24 cellular contexts compared by ENCODE assay signal in the genomic region with DNA sequence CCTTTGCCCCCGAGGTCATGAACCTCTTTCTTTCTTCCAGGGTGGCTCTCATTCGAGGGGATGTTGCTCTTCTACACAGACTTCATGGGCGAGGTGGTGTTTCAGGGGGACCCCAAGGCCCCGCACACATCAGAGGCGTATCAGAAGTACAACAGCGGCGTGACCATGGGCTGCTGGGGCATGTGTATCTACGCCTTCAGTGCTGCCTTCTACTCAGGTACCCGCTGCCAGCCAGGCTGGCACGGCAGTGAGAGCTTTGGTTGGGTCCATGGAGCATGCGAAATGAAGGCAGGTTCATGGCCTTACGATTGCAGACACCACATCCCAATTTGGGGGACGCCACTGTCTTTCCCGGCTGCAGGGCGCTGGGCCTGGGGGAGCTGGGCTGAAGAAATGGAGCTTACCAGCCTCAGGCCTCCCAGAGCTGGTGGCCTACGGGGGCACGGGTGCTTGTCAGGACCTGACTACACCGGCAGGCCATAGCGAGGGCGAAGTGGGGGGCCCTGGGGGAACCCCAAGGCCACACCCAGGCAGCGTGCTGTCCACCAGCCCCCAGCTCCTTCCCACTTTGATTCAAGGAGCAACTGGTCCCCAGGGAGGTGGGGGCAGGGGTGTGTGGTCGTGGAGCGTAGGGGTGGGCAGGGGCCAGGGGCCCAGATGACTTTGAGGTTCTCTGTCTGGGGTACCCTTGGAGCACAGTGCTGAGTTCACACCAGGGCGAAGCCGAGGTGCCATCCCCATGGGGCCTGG.
"Had no signal": no experiment of that assay in that cellular context is flagged by ENCODE, and none has a peak within 500 bp of the region (broad histone marks: within the 10 kb centered on the region; RNA-seq: fewer than 3 reads in every experiment).

No MANE protein-coding gene starts in this region.

- ATAC-seq: naive thymus-derived CD4-positive, alpha-beta T cell; pancreas; right lobe of liver; stimulated activated naive B cell treated with anti-CD40 and anti-IgM and Interleukin-4, amounts not matched to agents 10 μg/mL and 1 μg/mL and 100 μg/mL, for 72 hours; stimulated activated naive CD8-positive, alpha-beta T cell treated with anti-CD3 and anti-CD28 coated beads, Interleukin-15, Interleukin-2, amounts not matched to agents 100 U/mL and 50 U/mL, for 24 hours had no signal

- FAIRE-seq: pancreas, urothelium cell line had no signal

- H3K4me1 Mint-ChIP-seq: naive thymus-derived CD4-positive, alpha-beta T cell; stimulated activated naive B cell treated with anti-CD40 and anti-IgM and Interleukin-4, amounts not matched to agents 10 μg/mL and 1 μg/mL and 100 μg/mL, for 72 hours had no signal

- H3K27me3 ChIP-seq: neural progenitor cell, pancreas, right lobe of liver, stomach, testis, thyroid gland, transverse colon, upper lobe of left lung had no signal

- H2AFZ ChIP-seq: neural progenitor cell had no signal

- H3K4me3 ChIP-seq: left ventricle myocardium inferior, lung, mucosa of descending colon, neural progenitor cell, pancreas, prostate gland, right lobe of liver, smooth muscle cell, stomach, testis, thyroid gland, transverse colon, upper lobe of left lung had no signal

- DNase-seq: hippocampal formation; left ventricle myocardium inferior; midbrain; mucosa of descending colon; naive thymus-derived CD4-positive, alpha-beta T cell; nephron progenitor cell; right lobe of liver; stimulated activated CD4-positive, alpha-beta T cell treated with anti-CD3 and anti-CD28 coated beads, Interleukin-1b, Interleukin-23, amount 100 ng/mL, for 48 hours; stimulated activated CD4-positive, alpha-beta T cell treated with anti-CD3 and anti-CD28 coated beads, Interleukin-2, amount 100 ng/mL, for 48 hours; stimulated activated CD4-positive, alpha-beta T cell treated with anti-CD3 and anti-CD28 coated beads, Interleukin-4, amount 100 ng/mL, for 4 hours; stimulated activated CD8-positive, alpha-beta memory T cell treated with anti-CD3 and anti-CD28 coated beads, Interleukin-4, amount 100 ng/mL, for 48 hours; stimulated activated naive B cell treated with anti-CD40 and anti-IgM and Interleukin-4, amounts not matched to agents 10 μg/mL and 1 μg/mL and 100 μg/mL, for 72 hours; stimulated activated naive CD8-positive, alpha-beta T cell treated with anti-CD3 and anti-CD28 coated beads, Interleukin-15, Interleukin-2, amounts not matched to agents 100 U/mL and 50 U/mL, for 24 hours; stomach; testis; thyroid gland; transverse colon had no signal

- H3K27ac Mint-ChIP-seq: naive thymus-derived CD4-positive, alpha-beta T cell; nephron progenitor cell; neural progenitor cell; stimulated activated naive B cell treated with anti-CD40 and anti-IgM and Interleukin-4, amounts not matched to agents 10 μg/mL and 1 μg/mL and 100 μg/mL, for 72 hours had no signal

- H3K27ac ChIP-seq: left ventricle myocardium inferior, neural progenitor cell, pancreas, prostate gland, right lobe of liver, stomach, testis, thyroid gland, transverse colon, upper lobe of left lung had no signal

- H3K4me3 Mint-ChIP-seq: naive thymus-derived CD4-positive, alpha-beta T cell; nephron progenitor cell; neural progenitor cell; stimulated activated naive B cell treated with anti-CD40 and anti-IgM and Interleukin-4, amounts not matched to agents 10 μg/mL and 1 μg/mL and 100 μg/mL, for 72 hours had no signal

- H3K9me3 ChIP-seq: left ventricle myocardium inferior, mucosa of descending colon, pancreas, prostate gland, right lobe of liver, stomach, testis, thyroid gland, transverse colon, upper lobe of left lung had no signal

- H3K4me2 ChIP-seq: neural progenitor cell, smooth muscle cell had no signal

- H3K9ac ChIP-seq: neural progenitor cell had no signal

- H3K4me1 ChIP-seq: neural progenitor cell, pancreas, right lobe of liver had no signal

- H3K36me3 ChIP-seq: neural progenitor cell, pancreas, prostate gland, right lobe of liver, thyroid gland, transverse colon, upper lobe of left lung had no signal

- H3K27me3 Mint-ChIP-seq: naive thymus-derived CD4-positive, alpha-beta T cell had no signal
